In the genomic region with DNA sequence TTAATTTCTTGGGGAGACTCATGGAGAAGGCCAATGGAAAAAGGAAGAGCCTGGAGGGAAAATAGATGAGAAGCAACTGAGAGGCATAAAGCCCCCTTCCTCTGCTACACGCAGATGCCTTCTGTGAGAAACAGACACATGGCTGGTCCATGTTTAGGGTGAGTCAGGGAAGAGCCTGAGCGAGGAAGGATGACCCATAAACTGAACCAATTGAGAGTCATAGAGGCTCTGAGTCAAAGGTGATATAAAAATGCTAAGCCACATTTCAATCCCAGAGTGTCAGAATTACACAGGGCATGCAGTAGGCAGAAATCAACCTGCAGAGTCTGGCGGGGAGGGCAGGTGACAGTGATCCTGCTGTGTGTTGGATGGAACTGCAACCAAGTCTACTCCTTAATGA, we compare ENCODE assay signal across 20 cellular contexts.
"Had no signal": no experiment of that assay in that cellular context is flagged by ENCODE, and none has a peak within 500 bp of the region (broad histone marks: within the 10 kb centered on the region; RNA-seq: fewer than 3 reads in every experiment).

No MANE protein-coding gene starts in this region.

- H3K27ac ChIP-seq: adrenal gland, body of pancreas, esophagus muscularis mucosa, prostate gland, testis, WERI-Rb-1 had no signal

- H3K4me3 ChIP-seq: adrenal gland, body of pancreas, esophagus muscularis mucosa, mucosa of descending colon, prostate gland, testis had no signal

- H3K36me3 ChIP-seq: adrenal gland, esophagus muscularis mucosa, prostate gland, WERI-Rb-1 had no signal

- H3K4me1 ChIP-seq: adrenal gland, body of pancreas, esophagus muscularis mucosa, prostate gland, testis had no signal

- DNase-seq: activated CD4-positive, alpha-beta T cell treated with anti-CD3 and anti-CD28 coated beads, Interleukin-2, amount 10 ng/mL, durations not matched to agents 7 days and 5 days; activated naive CD4-positive, alpha-beta T cell treated with anti-CD3 and anti-CD28 coated beads, Interleukin-2, amount 10 ng/mL, durations not matched to agents 7 days and 5 days; activated T-cell treated with anti-CD3 and anti-CD28 coated beads for 4 hours; adrenal gland; body of pancreas; cerebellar nuclear complex; endodermal cell; foreskin melanocyte; head of caudate nucleus; mucosa of descending colon; naive thymus-derived CD8-positive, alpha-beta T cell; nucleus accumbens; stimulated activated CD4-positive, alpha-beta T cell treated with anti-CD3 and anti-CD28 coated beads, Interleukin-2, amount 100 ng/mL, for 24 hours; T-helper 1 cell; testis; WERI-Rb-1 had no signal

- H3K27me3 ChIP-seq: adrenal gland, body of pancreas, esophagus muscularis mucosa, testis had no signal

- H3K9me3 ChIP-seq: adrenal gland, body of pancreas, mucosa of descending colon, prostate gland, testis had no signal

- ATAC-seq: activated T-helper 17 cell treated with anti-CD3 and anti-CD28 coated beads, Interleukin-2, amount 50 U/mL, for 72 hours; body of pancreas; mucosa of descending colon; naive thymus-derived CD8-positive, alpha-beta T cell; sciatic nerve had no signal
